23 cellular contexts compared by ENCODE assay signal in genomic region chr12:12864243-12864642, GRCh38. TPM values are rescaled to one million over a fixed set of nuclear protein-coding genes. Genes with fewer than 3 reads are reported as not detected.
"Had no signal": no experiment of that assay in that cellular context is flagged by ENCODE, and none has a peak within 500 bp of the region (broad histone marks: within the 10 kb centered on the region; RNA-seq: fewer than 3 reads in every experiment).

No MANE protein-coding gene starts in this region.

- DNase-seq: islet precursor cell; left ventricle myocardium inferior; midbrain; mucosa of descending colon; naive thymus-derived CD4-positive, alpha-beta T cell; ovary; right lobe of liver; stimulated activated CD4-positive, alpha-beta T cell treated with anti-CD3 and anti-CD28 coated beads, Interleukin-1b, Interleukin-23, amount 100 ng/mL, for 48 hours; stimulated activated CD4-positive, alpha-beta T cell treated with anti-CD3 and anti-CD28 coated beads, Interleukin-4, amount 100 ng/mL, for 1 hour; stimulated activated naive B cell treated with anti-CD40 and anti-IgM and Interleukin-4, amounts not matched to agents 10 μg/mL and 1 μg/mL and 100 μg/mL, for 72 hours; stimulated activated naive CD8-positive, alpha-beta T cell treated with anti-CD3 and anti-CD28 coated beads, Interleukin-15, Interleukin-2, amounts not matched to agents 100 U/mL and 50 U/mL, for 24 hours; stomach; testis; thyroid gland; transverse colon; upper lobe of right lung had no signal

- H3K4me3 ChIP-seq: hepatocyte, left ventricle myocardium inferior, lung, mucosa of descending colon, ovary, right atrium auricular region, right lobe of liver, smooth muscle cell, stomach, testis, thyroid gland, transverse colon, upper lobe of right lung had no signal

- H3K36me3 ChIP-seq: left ventricle myocardium inferior, ovary, right atrium auricular region, right lobe of liver, stomach, thyroid gland, transverse colon, upper lobe of right lung had no signal

- H3K27me3 ChIP-seq: hepatocyte, ovary, right atrium auricular region, right lobe of liver, stomach, testis, thyroid gland, transverse colon, upper lobe of right lung had no signal

- H3K27me3 Mint-ChIP-seq: naive thymus-derived CD4-positive, alpha-beta T cell; natural killer cell treated with Interleukin-12 subunit alpha and Interleukin-12 subunit beta and Interleukin-15 and Interleukin-18, amount 100 ng/mL, for 72 hours; progenitor cell of endocrine pancreas; stimulated activated naive B cell treated with anti-CD40 and anti-IgM and Interleukin-4, amounts not matched to agents 10 μg/mL and 1 μg/mL and 100 μg/mL, for 72 hours had no signal

- H2AFZ ChIP-seq: hepatocyte had no signal

- H3K4me3 Mint-ChIP-seq: naive thymus-derived CD4-positive, alpha-beta T cell; natural killer cell treated with Interleukin-12 subunit alpha and Interleukin-12 subunit beta and Interleukin-15 and Interleukin-18, amount 100 ng/mL, for 72 hours; stimulated activated naive B cell treated with anti-CD40 and anti-IgM and Interleukin-4, amounts not matched to agents 10 μg/mL and 1 μg/mL and 100 μg/mL, for 72 hours had no signal

- H3K9me3 Mint-ChIP-seq: natural killer cell treated with Interleukin-12 subunit alpha and Interleukin-12 subunit beta and Interleukin-15 and Interleukin-18, amount 100 ng/mL, for 72 hours had no signal

- ATAC-seq: mucosa of descending colon; naive thymus-derived CD4-positive, alpha-beta T cell; natural killer cell treated with Interleukin-12 subunit alpha and Interleukin-12 subunit beta and Interleukin-15 and Interleukin-18, amount 100 ng/mL, for 72 hours; right lobe of liver; stimulated activated naive B cell treated with anti-CD40 and anti-IgM and Interleukin-4, amounts not matched to agents 10 μg/mL and 1 μg/mL and 100 μg/mL, for 72 hours; stimulated activated naive CD8-positive, alpha-beta T cell treated with anti-CD3 and anti-CD28 coated beads, Interleukin-15, Interleukin-2, amounts not matched to agents 100 U/mL and 50 U/mL, for 24 hours; upper lobe of right lung had no signal

- H3K4me1 ChIP-seq: left ventricle myocardium inferior, right atrium auricular region, right lobe of liver, stomach, testis, thyroid gland, transverse colon, upper lobe of right lung had no signal

- H3K27ac Mint-ChIP-seq: natural killer cell treated with Interleukin-12 subunit alpha and Interleukin-12 subunit beta and Interleukin-15 and Interleukin-18, amount 100 ng/mL, for 72 hours; progenitor cell of endocrine pancreas; stimulated activated naive B cell treated with anti-CD40 and anti-IgM and Interleukin-4, amounts not matched to agents 10 μg/mL and 1 μg/mL and 100 μg/mL, for 72 hours had no signal

- H3K9me3 ChIP-seq: left ventricle myocardium inferior, mucosa of descending colon, ovary, right atrium auricular region, right lobe of liver, stomach, testis, thyroid gland, transverse colon, upper lobe of right lung had no signal

- H3K4me2 ChIP-seq: hepatocyte, smooth muscle cell had no signal

- H3K79me2 ChIP-seq: hepatocyte had no signal

- FAIRE-seq: urothelium cell line had no signal

- H3K27ac ChIP-seq: hepatocyte, left ventricle myocardium inferior, ovary, right atrium auricular region, right lobe of liver, stomach, testis, thyroid gland, transverse colon, upper lobe of right lung had no signal

RNA-seq across cellular contexts. Expression of gene GPRC5A, which starts 27.1 kb away (rescaled TPM):
- total RNA-seq: natural killer cell treated with Interleukin-12 subunit alpha and Interleukin-12 subunit beta and Interleukin-15 and Interleukin-18, amount 100 ng/mL, for 72 hours had no signal
